In genomic region chr16:2040450-2041105, GRCh38 we compare ENCODE assay signal across 16 cellular contexts. TPM values are rescaled to one million over a fixed set of nuclear protein-coding genes. Genes with fewer than 3 reads are reported as not detected.
DNase-seq lines count a peak whose midpoint lies in the region; ATAC-seq, FAIRE-seq and TF ChIP-seq lines count a peak whose summit lies in the region.
"Had no signal": no experiment of that assay in that cellular context is flagged by ENCODE, and none has a peak within 500 bp of the region (broad histone marks: within the 10 kb centered on the region; RNA-seq: fewer than 3 reads in every experiment).

No MANE protein-coding gene starts in this region.

- FAIRE-seq in kidney (lab: Jason Lieb, UNC) (no peak), small intestine (lab: Jason Lieb, UNC) (no peak)
- FAIRE-seq: H1 had no signal

- no peak overlapping the region for H4K8ac ChIP-seq in mesendoderm (ENCODE audit: low read depth, low read length)

- intact Hi-C loops in kidney (cut with DNase I): no loop called here

- H3K36me3 ChIP-seq in kidney (ENCODE audit: control insufficient read depth in 1 of 2, insufficient read depth in 2 of 2, low read length in 2 of 2) (peaks cover 0 to 4% of the 10 kb centered on the region in 2 donors), small intestine (ENCODE audit: control insufficient read depth in 2 of 2, insufficient read depth in 2 of 2, low read length in 2 of 2) (no peaks in the 10 kb centered on the region), mesendoderm (ENCODE audit: control insufficient read depth, insufficient read depth, low read length) (no peaks in the 10 kb centered on the region)

- no peaks in the 10 kb centered on the region for H3K79me1 ChIP-seq in mesendoderm (ENCODE audit: low read length)

- no peak overlapping the region for H4K5ac ChIP-seq in mesendoderm (ENCODE audit: low read length)

- no peak overlapping the region for H3K4me3 Mint-ChIP-seq in T-helper 17 cell
- no peak overlapping the region for H3K4me3 Mint-ChIP-seq in effector memory CD8-positive, alpha-beta T cell
- H3K4me3 Mint-ChIP-seq: CD4-positive, alpha-beta T cell had no signal

- H2BK120ac ChIP-seq in mesendoderm (ENCODE audit: low read depth, low read length): no peak overlapping the region

- H3K4me1 Mint-ChIP-seq in T-helper 17 cell: no peaks in the 10 kb centered on the region
- H3K4me1 Mint-ChIP-seq in effector memory CD8-positive, alpha-beta T cell (ENCODE audit: low read depth in 2 of 2): no peaks in the 10 kb centered on the region

- no peak overlapping the region for H3K4ac ChIP-seq in mesendoderm (ENCODE audit: low read depth, low read length)

- H3K79me2 ChIP-seq in mesendoderm (ENCODE audit: control insufficient read depth, insufficient read depth, low read length): no peaks in the 10 kb centered on the region

- TF ChIP-seq CTCF in kidney (IDR thresholded peaks at IDR 0.05; ENCODE audit: borderline replicate concordance, extremely low read depth, insufficient read depth): no peak

- H3K27ac ChIP-seq in kidney (ENCODE audit: low read depth in 2 of 2, low read length in 2 of 2): peak overlapping the region in 1 of 2 donors; percentile 60
- H3K27ac ChIP-seq in small intestine (ENCODE audit: low read depth in 1 of 2, low read length in 1 of 2): peak overlapping the region; percentile 35 to 45
- H3K27ac ChIP-seq in mesendoderm (ENCODE audit: low read depth, low read length): no peak overlapping the region
- H3K27ac ChIP-seq: parathyroid adenoma had no signal

- H3K9ac ChIP-seq in kidney (ENCODE audit: low read length in 2 of 2) (no peak overlapping the region), mesendoderm (ENCODE audit: low read length) (no peak overlapping the region)
- H3K9ac ChIP-seq: parathyroid adenoma had no signal

- H3K27me3 ChIP-seq in small intestine (ENCODE audit: control insufficient read depth in 2 of 2, insufficient read depth in 2 of 2, low read length in 2 of 2) (no peaks in the 10 kb centered on the region), mesendoderm (ENCODE audit: insufficient read depth, low read length, poor library complexity) (no peaks in the 10 kb centered on the region)
- H3K27me3 ChIP-seq: brain microvascular endothelial cell had no signal

- no peak overlapping the region for H2AK5ac ChIP-seq in mesendoderm (ENCODE audit: low read length)

- no peak overlapping the region for H3K4me2 ChIP-seq in mesendoderm (ENCODE audit: low read length)

- no peaks in the 10 kb centered on the region for H3K27me3 Mint-ChIP-seq in T-helper 17 cell
- H3K27me3 Mint-ChIP-seq in effector memory CD8-positive, alpha-beta T cell: no peaks in the 10 kb centered on the region
- H3K27me3 Mint-ChIP-seq: CD4-positive, alpha-beta T cell had no signal

- no peaks in the 10 kb centered on the region for H3K9me3 Mint-ChIP-seq in effector memory CD8-positive, alpha-beta T cell
- H3K9me3 Mint-ChIP-seq: CD4-positive, alpha-beta T cell had no signal

- ATAC-seq in T-helper 17 cell: no peak
- no peak for ATAC-seq in effector memory CD8-positive, alpha-beta T cell (replicated peaks)

- H3K4me1 ChIP-seq in kidney (ENCODE audit: control insufficient read depth in 1 of 2, insufficient read depth in 1 of 2, low read depth in 1 of 2, low read length in 2 of 2) (peaks cover 0 to 48% of the 10 kb centered on the region in 2 donors), small intestine (ENCODE audit: control insufficient read depth in 2 of 2, insufficient read depth in 1 of 2, low read depth in 1 of 2, low read length in 1 of 2) (no peaks in the 10 kb centered on the region), mesendoderm (ENCODE audit: control insufficient read depth, low read depth, low read length) (no peaks in the 10 kb centered on the region)
- H3K4me1 ChIP-seq: parathyroid adenoma had no signal

- no peak overlapping the region for H3K56ac ChIP-seq in mesendoderm (ENCODE audit: low read length)

- H3K18ac ChIP-seq in mesendoderm (ENCODE audit: low read length): no peak overlapping the region

- DNase-seq in ELR (ENCODE audit: low read depth) (peak; percentile 36), SHP77 (lab: John Stamatoyannopoulos, UW) (peak; percentile 69 to 83), kidney (peak; percentile 77), small intestine (no peak), T-helper 17 cell (no peak), mesendoderm (no peak), SW480 (ENCODE audit: low spot score) (no peak)
- DNase-seq in effector memory CD8-positive, alpha-beta T cell: no peak
- DNase-seq: activated CD4-positive, alpha-beta T cell treated with anti-CD3 and anti-CD28 coated beads for 48 hours; activated effector memory CD4-positive, alpha-beta T cell treated with anti-CD3 and anti-CD28 coated beads, Interleukin-2, amount 50 U/mL, for 16 hours; brain microvascular endothelial cell; CD4-positive, alpha-beta T cell; NCI-H2171 had no signal

- H3K4me3 ChIP-seq in kidney (ENCODE audit: low read length in 2 of 2) (no peak overlapping the region), small intestine (ENCODE audit: low read depth in 1 of 2, low read length in 2 of 2) (no peak overlapping the region), mesendoderm (ENCODE audit: low read length) (no peak overlapping the region)

- no peak overlapping the region for H2BK5ac ChIP-seq in mesendoderm (ENCODE audit: low read length)

- no peak overlapping the region for H3K27ac Mint-ChIP-seq in T-helper 17 cell
- H3K27ac Mint-ChIP-seq in effector memory CD8-positive, alpha-beta T cell: no peak overlapping the region
- H3K27ac Mint-ChIP-seq: CD4-positive, alpha-beta T cell had no signal

- no peak overlapping the region for H2BK15ac ChIP-seq in mesendoderm (replicated peaks; ENCODE audit: low read depth)

- H3K36me3 Mint-ChIP-seq in T-helper 17 cell (ENCODE audit: low read depth): no peaks in the 10 kb centered on the region
- H3K36me3 Mint-ChIP-seq in effector memory CD8-positive, alpha-beta T cell (ENCODE audit: insufficient read depth): no peaks in the 10 kb centered on the region

- H3K23ac ChIP-seq in mesendoderm (ENCODE audit: low read length): no peak overlapping the region

- H3K9me3 ChIP-seq in kidney (ENCODE audit: control insufficient read depth in 1 of 2, low read length in 2 of 2) (no peaks in the 10 kb centered on the region), small intestine (ENCODE audit: control insufficient read depth, low read depth) (no peaks in the 10 kb centered on the region), T-helper 17 cell (ENCODE audit: control insufficient read depth, low read length, poor library complexity, severe bottlenecking) (no peaks in the 10 kb centered on the region)

- WGBS in small intestine, 3 donors: 79 to 89% (median 84%) methylated on average over 19 to 20 of the region's 20 CpGs
- WGBS in mesendoderm (ENCODE audit: extremely low coverage, insufficient coverage, low lambda C conversion rate): no CpG with 5 or more reads among the region's 20 CpGs

RNA-seq across cellular contexts. Expression of gene NTHL1, which starts 7.1 kb away (rescaled TPM):
- total RNA-seq in kidney: 15.3 TPM
- polyA plus RNA-seq in kidney (ENCODE audit: insufficient read depth, low read depth, low replicate concordance): 36.0 TPM
- 10 to 100 TPM; 13.0 to 27.6 (median 22.2) TPM for polyA plus RNA-seq in small intestine
- 1 to 10 TPM; 6.7 to 6.8 TPM for total RNA-seq in T-helper 17 cell
- polyA plus RNA-seq in mesendoderm (2013, experiment 1 of 2): 36.8 TPM
- 36.0 TPM for polyA plus RNA-seq in mesendoderm (2013, experiment 2 of 2)

RNA-seq across cellular contexts. Expression of gene TSC2, which starts 7.2 kb away (rescaled TPM):
- 151 TPM for total RNA-seq in kidney
- polyA plus RNA-seq in kidney (ENCODE audit: insufficient read depth, low read depth, low replicate concordance): 40.0 TPM
- 10 to 100 TPM; 35.1 to 73.1 (median 47.0) TPM for polyA plus RNA-seq in small intestine
- 100 to 1,000 TPM; 123 TPM for total RNA-seq in T-helper 17 cell
- 42.5 TPM for polyA plus RNA-seq in mesendoderm (2013, experiment 1 of 2)
- polyA plus RNA-seq in mesendoderm (2013, experiment 2 of 2): 41.1 TPM

RNA-seq across cellular contexts. Expression of gene NHERF2, which starts 13.9 kb away (rescaled TPM):
- 238 TPM for total RNA-seq in kidney
- polyA plus RNA-seq in kidney (ENCODE audit: insufficient read depth, low read depth, low replicate concordance): 405 TPM
- 10 to 100 TPM; 15.7 to 76.1 (median 54.3) TPM for polyA plus RNA-seq in small intestine
- 1 to 10 TPM; 2.2 to 3.9 TPM for total RNA-seq in T-helper 17 cell
- polyA plus RNA-seq in mesendoderm (2013, experiment 1 of 2): 6.2 TPM
- polyA plus RNA-seq in mesendoderm (2013, experiment 2 of 2): 7.1 TPM

RNA-seq across cellular contexts. Expression of gene NPW, which starts 21.0 kb away (rescaled TPM):
- total RNA-seq in kidney: not detected
- not detected for polyA plus RNA-seq in kidney (ENCODE audit: insufficient read depth, low read depth, low replicate concordance)
- polyA plus RNA-seq in small intestine: under 1 TPM in 2 of 3 donors, not detected in 1; 0.48 to 0.81 TPM
- total RNA-seq in T-helper 17 cell: 1 to 10 TPM in 1 of 2 donors, not detected in 1; 2.0 TPM
- polyA plus RNA-seq in mesendoderm (2013, experiment 1 of 2): 2.7 TPM
- 2.7 TPM for polyA plus RNA-seq in mesendoderm (2013, experiment 2 of 2)
- total RNA-seq: ureter had no signal

RNA-seq across cellular contexts. Expression of gene ZNF598, which starts 31.0 kb away (rescaled TPM):
- 34.9 TPM for total RNA-seq in kidney
- polyA plus RNA-seq in kidney (ENCODE audit: insufficient read depth, low read depth, low replicate concordance): 14.3 TPM
- polyA plus RNA-seq in small intestine: 10 to 100 TPM; 27.6 to 51.9 (median 31.8) TPM
- total RNA-seq in T-helper 17 cell: 10 to 100 TPM; 45.2 to 46.7 TPM
- polyA plus RNA-seq in mesendoderm (2013, experiment 1 of 2): 32.7 TPM
- 32.2 TPM for polyA plus RNA-seq in mesendoderm (2013, experiment 2 of 2)

Comparison
In these comparisons a context has a peak if more than half of its experiments do, and no peak if none do; other contexts are left out.
1. DNase-seq: peak in ELR (single experiment), SHP77 (2 of 2) and kidney (single experiment); none in small intestine (single experiment), T-helper 17 cell (0 of 3), mesendoderm (single experiment), SW480 (single experiment) and effector memory CD8-positive, alpha-beta T cell (0 of 3).
2. RNA of gene NHERF2, which starts 13.9 kb away (total RNA-seq): 238 TPM in kidney (single experiment); 2.2 to 3.9 TPM in T-helper 17 cell; every median in the first group is over 10 times any median in the second.